2 cellular contexts compared by ENCODE assay signal in genomic region chr2:11684894-11685460, GRCh38.
A peak's percentile ranks its signal among the peaks of the same experiment; 100 is the strongest.
TF ChIP-seq lines count a peak whose summit lies in the region.

No MANE protein-coding gene starts in this region.

TF ChIP-seq in K562, 482 proteins besides CTCF, POLR2A, EP300 and RAD21 (continued from another document):
- TF ChIP-seq E2F4 (CRISPR knock-in tag; IDR thresholded peaks at IDR 0.05; ENCODE audit: low read depth) (no peak), ARID4B (CRISPR knock-in tag; IDR thresholded peaks at IDR 0.05) (no peak), ATF3 (IDR thresholded peaks at IDR 0.05) (peak; percentile 74), ATF3 (CRISPR knock-in tag; conservative IDR thresholded peaks at IDR 0.05) (no peak), ZC3H4 (CRISPR knock-in tag; IDR thresholded peaks at IDR 0.05; ENCODE audit: borderline replicate concordance) (no peak), ATF7 (IDR thresholded peaks at IDR 0.05) (peak; percentile 73)

TF ChIP-seq in SK-N-SH, 30 proteins besides CTCF, POLR2A, EP300 and RAD21 (continued from another document):
- TF ChIP-seq PBX3 (IDR thresholded peaks at IDR 0.05): no peak
- TF ChIP-seq FOXM1 (IDR thresholded peaks at IDR 0.05; ENCODE audit: low read depth): no peak
- TF ChIP-seq GABPA (IDR thresholded peaks at IDR 0.05; ENCODE audit: low read depth): no peak
- TF ChIP-seq TEAD4 (IDR thresholded peaks at IDR 0.05; ENCODE audit: borderline replicate concordance, insufficient read depth): no peak
- TF ChIP-seq NFIC (IDR thresholded peaks at IDR 0.05; ENCODE audit: borderline replicate concordance): no peak
- TF ChIP-seq IRF3 (IDR thresholded peaks at IDR 0.05; ENCODE audit: low read depth, low read length): no peak
